Comparison of ENCODE assay signal across 1 cellular context in genomic region chr3:197791120-197792018, GRCh38.
A peak's percentile ranks its signal among the peaks of the same experiment; 100 is the strongest.
TF ChIP-seq lines count a peak whose summit lies in the region.

Gene LRCH3, plus strand, starts transcription at chr3:197791254. Its CDS starts 25 bp downstream, at chr3:197791279.

TF ChIP-seq in HepG2, 621 proteins besides CTCF, POLR2A, EP300 and RAD21 (continued from another document and continues in another):
- TF ChIP-seq PATZ1 (CRISPR knock-in tag; IDR thresholded peaks at IDR 0.05) (peak; percentile 76), GMEB2 (CRISPR knock-in tag; IDR thresholded peaks at IDR 0.05; ENCODE audit: low read depth) (no peak), ZNF577 (CRISPR knock-in tag; IDR thresholded peaks at IDR 0.05; ENCODE audit: borderline replicate concordance, low read depth) (no peak), ZNF773 (CRISPR knock-in tag; IDR thresholded peaks at IDR 0.05; ENCODE audit: borderline replicate concordance) (no peak), ZNF597 (CRISPR knock-in tag; IDR thresholded peaks at IDR 0.05) (no peak), CREBL2 (CRISPR knock-in tag; IDR thresholded peaks at IDR 0.05; ENCODE audit: borderline replicate concordance) (0 out of 2 replicates have a peak, but pooled peaks have one; percentile 81), CERS6 (CRISPR knock-in tag; IDR thresholded peaks at IDR 0.05) (no peak), ZBTB1 (CRISPR knock-in tag; IDR thresholded peaks at IDR 0.05; ENCODE audit: borderline replicate concordance) (peak; percentile 61; the same call in 1 of the 2 replicates), PHF21A (CRISPR knock-in tag; IDR thresholded peaks at IDR 0.05) (no peak), ZNF709 (CRISPR knock-in tag; IDR thresholded peaks at IDR 0.05) (peak; percentile 80; the same call in 1 of the 2 replicates), ZBTB33 (CRISPR knock-in tag; IDR thresholded peaks at IDR 0.05) (no peak), ZNF557 (CRISPR knock-in tag; IDR thresholded peaks at IDR 0.05) (no peak; the same call in 1 of the 2 replicates), NFYB (CRISPR knock-in tag; IDR thresholded peaks at IDR 0.05) (peak; percentile 43), ZSCAN9 (CRISPR knock-in tag; IDR thresholded peaks at IDR 0.05; ENCODE audit: borderline replicate concordance) (peak; percentile 77; the same call in 1 of the 2 replicates), MED13 (CRISPR knock-in tag; IDR thresholded peaks at IDR 0.05) (no peak), ZNF251 (CRISPR knock-in tag; IDR thresholded peaks at IDR 0.05) (no peak), HCFC1 (IDR thresholded peaks at IDR 0.05; ENCODE audit: low read depth, low read length) (no peak), ZBTB2 (CRISPR knock-in tag; IDR thresholded peaks at IDR 0.05; ENCODE audit: low read depth) (peak; percentile 72; the same call in 1 of the 2 replicates), IRF2 (CRISPR knock-in tag; IDR thresholded peaks at IDR 0.05) (peak; percentile 88; the same call in 1 of the 2 replicates), MAX (IDR thresholded peaks at IDR 0.05) (peak; percentile 45; the same call in 1 of the 2 replicates), ZSCAN20 (CRISPR knock-in tag; IDR thresholded peaks at IDR 0.05; ENCODE audit: borderline replicate concordance) (no peak), NFRKB (IDR thresholded peaks at IDR 0.05) (no peak), MNT (IDR thresholded peaks at IDR 0.05) (no peak), ARNT2 (CRISPR knock-in tag; IDR thresholded peaks at IDR 0.05; ENCODE audit: low read depth) (peak; percentile 93), NFKB2 (CRISPR knock-in tag; IDR thresholded peaks at IDR 0.05; ENCODE audit: borderline replicate concordance) (peak; percentile 95; the same call in 1 of the 2 replicates), NR1H2 (CRISPR knock-in tag; IDR thresholded peaks at IDR 0.05; ENCODE audit: borderline replicate concordance, low read depth) (no peak), ZNF503 (CRISPR knock-in tag; IDR thresholded peaks at IDR 0.05) (no peak; the same call in none of the 2 replicates), MTA1 (CRISPR knock-in tag; IDR thresholded peaks at IDR 0.05; ENCODE audit: borderline replicate concordance) (peak; percentile 76; the same call in 1 of the 2 replicates), SRSF4 (IDR thresholded peaks at IDR 0.05; ENCODE audit: low read depth, low read length, poor library complexity, severe bottlenecking) (no peak), CENPBD1 (CRISPR knock-in tag; IDR thresholded peaks at IDR 0.05; ENCODE audit: borderline replicate concordance, low read depth) (no peak), MTF1 (CRISPR knock-in tag; IDR thresholded peaks at IDR 0.05) (no peak), ZNF143 (CRISPR knock-in tag; IDR thresholded peaks at IDR 0.05) (peak; percentile 52), SIX1 (CRISPR knock-in tag; IDR thresholded peaks at IDR 0.05; ENCODE audit: borderline replicate concordance) (no peak), ZSCAN31 (CRISPR knock-in tag; IDR thresholded peaks at IDR 0.05; ENCODE audit: low read depth) (peak; percentile 85), YEATS4 (CRISPR knock-in tag; IDR thresholded peaks at IDR 0.05; ENCODE audit: borderline replicate concordance) (peak; percentile 94), ZNF644 (CRISPR knock-in tag; IDR thresholded peaks at IDR 0.05; ENCODE audit: low read depth) (0 out of 2 replicates have a peak, but pooled peaks have one; percentile 9), MXI1 (IDR thresholded peaks at IDR 0.05; ENCODE audit: borderline replicate concordance, low read depth, low read length) (peak; percentile 12; the same call in 1 of the 3 replicates), ZNF256 (CRISPR knock-in tag; conservative IDR thresholded peaks at IDR 0.05) (no peak; the same call in 1 of the 2 replicates), ZNF431 (CRISPR knock-in tag; IDR thresholded peaks at IDR 0.05; ENCODE audit: borderline replicate concordance, low read depth) (no peak), ZFP36L1 (CRISPR knock-in tag; IDR thresholded peaks at IDR 0.05) (no peak), SUZ12 (IDR thresholded peaks at IDR 0.05; ENCODE audit: low read depth, low read length) (no peak), SMAD9 (CRISPR knock-in tag; IDR thresholded peaks at IDR 0.05) (peak; percentile 88; the same call in 1 of the 2 replicates), PHF20 (CRISPR knock-in tag; IDR thresholded peaks at IDR 0.05) (no peak; the same call in 1 of the 2 replicates), SIX4 (CRISPR knock-in tag; IDR thresholded peaks at IDR 0.05) (no peak), AGO2 (optimal IDR thresholded peaks at IDR 0.05; ENCODE audit: low read depth, low read length) (peak; percentile 89), FOXM1 (CRISPR knock-in tag; IDR thresholded peaks at IDR 0.05) (no peak), ZNF839 (CRISPR knock-in tag; IDR thresholded peaks at IDR 0.05; ENCODE audit: borderline replicate concordance) (no peak; the same call in 1 of the 2 replicates), HDAC2 (CRISPR knock-in tag; IDR thresholded peaks at IDR 0.05) (peak; percentile 73), ZNF784 (CRISPR knock-in tag; IDR thresholded peaks at IDR 0.05; ENCODE audit: borderline replicate concordance) (peak; percentile 80), TAF1 (CRISPR knock-in tag; IDR thresholded peaks at IDR 0.05) (peak; percentile 99), HOXA9 (CRISPR knock-in tag; IDR thresholded peaks at IDR 0.05; ENCODE audit: borderline replicate concordance) (no peak), ZNF775 (CRISPR knock-in tag; IDR thresholded peaks at IDR 0.05; ENCODE audit: borderline replicate concordance) (peak; percentile 56; the same call in 1 of the 2 replicates), ZNF138 (CRISPR knock-in tag; IDR thresholded peaks at IDR 0.05; ENCODE audit: low read depth) (peak; percentile 78; the same call in 1 of the 2 replicates), TARDBP (CRISPR knock-in tag; IDR thresholded peaks at IDR 0.05) (peak; percentile 27; the same call in 1 of the 2 replicates)
